In the genomic region with DNA sequence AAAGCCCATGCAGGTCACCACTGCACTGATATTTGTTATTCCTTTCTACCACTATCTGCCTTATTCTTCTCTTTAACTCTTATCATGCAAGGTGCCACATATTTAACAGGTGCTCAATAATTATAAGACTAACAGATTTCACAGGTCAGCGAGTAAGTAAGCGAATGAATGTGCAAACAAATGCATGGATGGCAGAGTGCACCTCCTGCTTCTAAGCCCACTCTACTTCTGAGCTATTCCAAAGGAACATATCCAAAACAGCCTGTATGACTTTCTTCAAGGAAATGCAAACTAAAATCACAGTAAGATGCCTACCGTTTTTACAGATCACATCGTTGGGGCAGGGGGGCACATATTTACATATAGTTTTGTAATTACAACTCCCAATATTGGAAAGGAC, we compare ENCODE assay signal across 23 cellular contexts.
DNase-seq lines count a peak whose midpoint lies in the region; ATAC-seq and TF ChIP-seq lines count a peak whose summit lies in the region.
"Had no signal": no experiment of that assay in that cellular context is flagged by ENCODE, and none has a peak within 500 bp of the region (broad histone marks: within the 10 kb centered on the region; RNA-seq: fewer than 3 reads in every experiment).

No MANE protein-coding gene starts in this region.

- POLR2A ChIA-PET in naive thymus-derived CD4-positive, alpha-beta T cell (lab: Charles Lee), result no interaction called here

- no peaks in the 10 kb centered on the region for H3K27me3 Mint-ChIP-seq in activated naive CD8-positive, alpha-beta T cell
- H3K27me3 Mint-ChIP-seq in activated naive CD8-positive, alpha-beta T cell treated with anti-CD3 and anti-CD28 coated beads for 36 hours, result no peaks in the 10 kb centered on the region
- no peaks in the 10 kb centered on the region for H3K27me3 Mint-ChIP-seq in activated T-helper 1 cell treated with anti-CD3 and anti-CD28 coated beads, Interleukin-12 subunit alpha, Interleukin-12 subunit beta, Interleukin-2, Interleukin-4 antibody, amounts not matched to agents 30 ng/mL and 10 ng/mL and 1 ng/mL, durations not matched to agents 14 hours and 24 hours and 36 hours (ENCODE audit: insufficient read depth)
- no peaks in the 10 kb centered on the region for H3K27me3 Mint-ChIP-seq in naive thymus-derived CD4-positive, alpha-beta T cell
- no peaks in the 10 kb centered on the region for H3K27me3 Mint-ChIP-seq in progenitor cell of endocrine pancreas
- H3K27me3 Mint-ChIP-seq: CD4-positive, CD25-positive, alpha-beta regulatory T cell had no signal

- 85 to 92% methylated on average over 4 of the region's 4 CpGs for WGBS in esophagus squamous epithelium, 2 donors

- H3K4me1 Mint-ChIP-seq in activated naive CD8-positive, alpha-beta T cell (ENCODE audit: low read depth), result no peaks in the 10 kb centered on the region
- H3K4me1 Mint-ChIP-seq in activated naive CD8-positive, alpha-beta T cell treated with anti-CD3 and anti-CD28 coated beads for 36 hours, result no peaks in the 10 kb centered on the region
- peaks cover 13% of the 10 kb centered on the region for H3K4me1 Mint-ChIP-seq in activated T-helper 1 cell treated with anti-CD3 and anti-CD28 coated beads, Interleukin-12 subunit alpha, Interleukin-12 subunit beta, Interleukin-2, Interleukin-4 antibody, amounts not matched to agents 30 ng/mL and 10 ng/mL and 1 ng/mL, durations not matched to agents 14 hours and 24 hours and 36 hours (ENCODE audit: low read depth)
- H3K4me1 Mint-ChIP-seq in naive thymus-derived CD4-positive, alpha-beta T cell, result peaks cover 0 to 5% (median 0%) of the 10 kb centered on the region in 7 donors
- H3K4me1 Mint-ChIP-seq in progenitor cell of endocrine pancreas (ENCODE audit: low read depth), result peaks cover 15% of the 10 kb centered on the region

- CTCF ChIA-PET in naive thymus-derived CD4-positive, alpha-beta T cell (lab: Charles Lee), result interaction anchor here (1.0 to 1.4 kb wide), 2 partner anchors 12 to 99 kb away, joined by 3 to 5 read pairs; no protein-coding TSS in a partner anchor

- H3K36me3 Mint-ChIP-seq in activated naive CD8-positive, alpha-beta T cell, result peaks cover 3% of the 10 kb centered on the region
- H3K36me3 Mint-ChIP-seq in activated naive CD8-positive, alpha-beta T cell treated with anti-CD3 and anti-CD28 coated beads for 36 hours, result peaks cover 11% of the 10 kb centered on the region
- peaks cover 57% of the 10 kb centered on the region for H3K36me3 Mint-ChIP-seq in activated T-helper 1 cell treated with anti-CD3 and anti-CD28 coated beads, Interleukin-12 subunit alpha, Interleukin-12 subunit beta, Interleukin-2, Interleukin-4 antibody, amounts not matched to agents 30 ng/mL and 10 ng/mL and 1 ng/mL, durations not matched to agents 14 hours and 24 hours and 36 hours (ENCODE audit: low read depth)
- H3K36me3 Mint-ChIP-seq in naive thymus-derived CD4-positive, alpha-beta T cell, result peaks cover 16 to 58% (median 31%) of the 10 kb centered on the region in 5 donors
- H3K36me3 Mint-ChIP-seq in progenitor cell of endocrine pancreas (ENCODE audit: insufficient read depth), result peaks cover 49% of the 10 kb centered on the region

- H3K9me3 ChIP-seq in naive thymus-derived CD4-positive, alpha-beta T cell (ENCODE audit: control insufficient read depth in 2 of 3, low read length in 3 of 3), result no peaks in the 10 kb centered on the region
- no peaks in the 10 kb centered on the region for H3K9me3 ChIP-seq in esophagus squamous epithelium
- H3K9me3 ChIP-seq: BLaER1, SJCRH30 had no signal

- no peak for DNase-seq in activated naive CD8-positive, alpha-beta T cell treated with anti-CD3 and anti-CD28 coated beads for 36 hours
- DNase-seq in NCI-H146 (lab: John Stamatoyannopoulos, UW) (peak; percentile 60), progenitor cell of endocrine pancreas (ENCODE audit: low spot score, unreplicated experiment) (no peak), esophagus squamous epithelium (lab: John Stamatoyannopoulos, UW) (no peak)
- no peak for DNase-seq in activated T-helper 1 cell treated with anti-CD3 and anti-CD28 coated beads, Interleukin-12 subunit alpha, Interleukin-12 subunit beta, Interleukin-2, Interleukin-4 antibody, amounts not matched to agents 30 ng/mL and 10 ng/mL and 1 ng/mL, durations not matched to agents 14 hours and 24 hours and 36 hours (ENCODE audit: low spot score)
- no peak for DNase-seq in naive thymus-derived CD4-positive, alpha-beta T cell
- DNase-seq: CD4-positive, CD25-positive, alpha-beta regulatory T cell; Karpas-422; NCI-H1092; NCI-H1417 treated with DMSO at 0.1 percent for 48 hours; NCI-H187 treated with DMSO at 0.1 percent for 48 hours; NCI-H2171 treated with DMSO at 0.1 percent for 48 hours; NCI-H345; NCI-H510A treated with DMSO at 0.1 percent for 48 hours; NCI-H748 treated with DMSO at 0.1 percent for 48 hours; NK-92 treated with Interleukin-12 subunit alpha and Interleukin-12 subunit beta, amount 100 ng/mL, for 24 hours; PC-3; SJCRH30 had no signal

- H3K27ac Mint-ChIP-seq in activated naive CD8-positive, alpha-beta T cell, result peak overlapping the region; percentile 68
- H3K27ac Mint-ChIP-seq in activated naive CD8-positive, alpha-beta T cell treated with anti-CD3 and anti-CD28 coated beads for 36 hours, result no peak overlapping the region
- peak overlapping the region; percentile 7 for H3K27ac Mint-ChIP-seq in activated T-helper 1 cell treated with anti-CD3 and anti-CD28 coated beads, Interleukin-12 subunit alpha, Interleukin-12 subunit beta, Interleukin-2, Interleukin-4 antibody, amounts not matched to agents 30 ng/mL and 10 ng/mL and 1 ng/mL, durations not matched to agents 14 hours and 24 hours and 36 hours
- peak overlapping the region in 6 of 9 donors; percentile 20 to 64 (median 41) for H3K27ac Mint-ChIP-seq in naive thymus-derived CD4-positive, alpha-beta T cell
- no peak overlapping the region for H3K27ac Mint-ChIP-seq in progenitor cell of endocrine pancreas

- intact Hi-C loops in activated T-helper 1 cell treated with anti-CD3 and anti-CD28 coated beads, Interleukin-12 subunit alpha, Interleukin-12 subunit beta, Interleukin-2, Interleukin-4 antibody, amounts not matched to agents 30 ng/mL and 10 ng/mL and 1 ng/mL, durations not matched to agents 14 hours and 24 hours and 36 hours (cut with micrococcal nuclease), result no loop called here
- intact Hi-C loops in naive thymus-derived CD4-positive, alpha-beta T cell (cut with micrococcal nuclease), result no loop called here
- intact Hi-C loops in esophagus squamous epithelium (cut with DNase I), result no loop called here

- no peaks in the 10 kb centered on the region for H3K27me3 ChIP-seq in naive thymus-derived CD4-positive, alpha-beta T cell (ENCODE audit: control insufficient read depth in 2 of 2, insufficient read depth in 2 of 2, low read length in 2 of 2)
- H3K27me3 ChIP-seq in esophagus squamous epithelium, result no peaks in the 10 kb centered on the region
- H3K27me3 ChIP-seq: BLaER1, SJCRH30 had no signal

- TF ChIP-seq CTCF in progenitor cell of endocrine pancreas (IDR thresholded peaks at IDR 0.05; ENCODE audit: unreplicated experiment) (no peak), esophagus squamous epithelium (IDR thresholded peaks at IDR 0.05) (no peak)

- no peak for ATAC-seq in naive thymus-derived CD4-positive, alpha-beta T cell
- no peak for ATAC-seq in GM19324 (IDR thresholded peaks at IDR 0.05; ENCODE audit: low FRiP score, unreplicated experiment)
- ATAC-seq: PC-3, Right ventricle myocardium inferior, SK-N-SH treated with all-trans-retinoic acid at 6 μM for 48 hours had no signal

- H3K4me3 Mint-ChIP-seq in activated naive CD8-positive, alpha-beta T cell, result no peak overlapping the region
- no peak overlapping the region for H3K4me3 Mint-ChIP-seq in activated naive CD8-positive, alpha-beta T cell treated with anti-CD3 and anti-CD28 coated beads for 36 hours
- no peak overlapping the region for H3K4me3 Mint-ChIP-seq in activated T-helper 1 cell treated with anti-CD3 and anti-CD28 coated beads, Interleukin-12 subunit alpha, Interleukin-12 subunit beta, Interleukin-2, Interleukin-4 antibody, amounts not matched to agents 30 ng/mL and 10 ng/mL and 1 ng/mL, durations not matched to agents 14 hours and 24 hours and 36 hours
- no peak overlapping the region for H3K4me3 Mint-ChIP-seq in naive thymus-derived CD4-positive, alpha-beta T cell
- no peak overlapping the region for H3K4me3 Mint-ChIP-seq in progenitor cell of endocrine pancreas (ENCODE audit: low read depth)
- H3K4me3 Mint-ChIP-seq: CD4-positive, CD25-positive, alpha-beta regulatory T cell had no signal

- H3K4me1 ChIP-seq in naive thymus-derived CD4-positive, alpha-beta T cell (ENCODE audit: control insufficient read depth in 2 of 2, insufficient read depth in 2 of 2, low read length in 2 of 2), result no peaks in the 10 kb centered on the region
- H3K4me1 ChIP-seq in esophagus squamous epithelium, result no peaks in the 10 kb centered on the region
- H3K4me1 ChIP-seq: SJCRH30 had no signal

- no peak overlapping the region for H3K4me3 ChIP-seq in naive thymus-derived CD4-positive, alpha-beta T cell (ENCODE audit: low read length)
- no peak overlapping the region for H3K4me3 ChIP-seq in esophagus squamous epithelium
- H3K4me3 ChIP-seq: BLaER1, SJCRH30 had no signal

- H3K27ac ChIP-seq in naive thymus-derived CD4-positive, alpha-beta T cell (ENCODE audit: low read depth, low read length), result no peak overlapping the region
- H3K27ac ChIP-seq in esophagus squamous epithelium, result no peak overlapping the region
- H3K27ac ChIP-seq: BLaER1, SJCRH30 had no signal

- H3K36me3 ChIP-seq in naive thymus-derived CD4-positive, alpha-beta T cell (ENCODE audit: control insufficient read depth in 2 of 3, insufficient read depth in 3 of 3, low read length in 3 of 3), result peaks cover 6 to 89% (median 12%) of the 10 kb centered on the region in 3 experiments
- H3K36me3 ChIP-seq in esophagus squamous epithelium, result peaks cover 10 to 100% (median 24%) of the 10 kb centered on the region in 3 donors

- no peak for TF ChIP-seq POLR2A in esophagus squamous epithelium (IDR thresholded peaks at IDR 0.05)

- H3K9me3 Mint-ChIP-seq in activated naive CD8-positive, alpha-beta T cell (ENCODE audit: low read depth), result no peaks in the 10 kb centered on the region
- no peaks in the 10 kb centered on the region for H3K9me3 Mint-ChIP-seq in activated naive CD8-positive, alpha-beta T cell treated with anti-CD3 and anti-CD28 coated beads for 36 hours
- H3K9me3 Mint-ChIP-seq in activated T-helper 1 cell treated with anti-CD3 and anti-CD28 coated beads, Interleukin-12 subunit alpha, Interleukin-12 subunit beta, Interleukin-2, Interleukin-4 antibody, amounts not matched to agents 30 ng/mL and 10 ng/mL and 1 ng/mL, durations not matched to agents 14 hours and 24 hours and 36 hours, result no peaks in the 10 kb centered on the region
- no peaks in the 10 kb centered on the region for H3K9me3 Mint-ChIP-seq in naive thymus-derived CD4-positive, alpha-beta T cell
- no peaks in the 10 kb centered on the region for H3K9me3 Mint-ChIP-seq in progenitor cell of endocrine pancreas (ENCODE audit: low read depth)

Comparison
In these comparisons a context has a peak if more than half of its experiments do, and no peak if none do; other contexts are left out.
1. H3K27ac Mint-ChIP-seq: peak in activated naive CD8-positive, alpha-beta T cell (single experiment), activated T-helper 1 cell treated with anti-CD3 and anti-CD28 coated beads, Interleukin-12 subunit alpha, Interleukin-12 subunit beta, Interleukin-2, Interleukin-4 antibody, amounts not matched to agents 30 ng/mL and 10 ng/mL and 1 ng/mL, durations not matched to agents 14 hours and 24 hours and 36 hours (single experiment) and naive thymus-derived CD4-positive, alpha-beta T cell (6 of 9); none in activated naive CD8-positive, alpha-beta T cell treated with anti-CD3 and anti-CD28 coated beads for 36 hours (single experiment) and progenitor cell of endocrine pancreas (single experiment).